ENCODE assay signal across 8 cellular contexts in the genomic region with DNA sequence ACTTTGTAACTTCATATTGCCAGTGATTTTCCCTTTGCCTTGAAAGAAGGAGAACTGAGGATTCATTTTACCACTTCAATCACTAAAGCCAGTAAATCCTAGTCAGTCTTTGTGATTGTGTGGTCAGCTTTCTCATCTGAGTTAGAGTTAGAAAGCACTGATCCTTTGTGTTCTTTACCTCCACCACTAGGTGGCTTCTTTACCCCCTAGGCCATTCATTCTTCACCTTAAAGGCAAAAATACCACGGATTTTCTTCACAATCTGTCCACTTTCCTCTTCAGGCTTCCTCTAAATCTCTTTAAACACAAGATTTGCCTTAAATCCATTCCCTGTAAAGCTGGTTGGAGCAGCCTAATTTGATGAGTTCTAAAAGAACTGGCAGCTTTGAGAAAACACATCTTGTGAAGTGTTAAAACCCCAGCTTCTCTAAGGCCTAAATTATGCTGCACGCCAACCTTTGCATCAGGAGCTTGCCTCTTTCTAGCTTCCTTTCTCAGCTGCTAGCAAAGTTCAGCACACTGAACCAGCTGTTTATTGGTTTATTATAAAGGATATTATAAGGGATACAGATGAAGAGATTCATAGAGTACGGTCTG. TPM values are rescaled to one million over a fixed set of nuclear protein-coding genes. Genes with fewer than 3 reads are reported as not detected.
A peak's percentile ranks its signal among the peaks of the same experiment; 100 is the strongest.
DNase-seq lines count a peak whose midpoint lies in the region; ATAC-seq and TF ChIP-seq lines count a peak whose summit lies in the region.

No MANE protein-coding gene starts in this region.

- TF ChIP-seq POLR2A in body of pancreas (IDR thresholded peaks at IDR 0.05) = no peak

- H3K4me1 ChIP-seq in Karpas-422 (ENCODE audit: low read length) (no peaks in the 10 kb centered on the region), body of pancreas (no peaks in the 10 kb centered on the region), mucosa of descending colon (ENCODE audit: low read depth) (no peaks in the 10 kb centered on the region)

- H3K27ac ChIP-seq in Karpas-422 (ENCODE audit: low read length) (no peak overlapping the region), body of pancreas (no peak overlapping the region), caudate nucleus (ENCODE audit: low read depth, low read length) (no peak overlapping the region)

- no peaks in the 10 kb centered on the region for H3K9me3 Mint-ChIP-seq in activated T-cell treated with anti-CD3 and anti-CD28 coated beads, Interleukin-2, amount 50 U/mL, for 4 hours

- H3K79me2 ChIP-seq in Karpas-422 (ENCODE audit: low read length) = peaks cover 25% of the 10 kb centered on the region

- H3K4me3 Mint-ChIP-seq in activated T-cell treated with anti-CD3 and anti-CD28 coated beads, Interleukin-2, amount 50 U/mL, for 4 hours = no peak overlapping the region

- H3K36me3 ChIP-seq in Karpas-422 (ENCODE audit: insufficient read depth, low read length) (peaks cover 19% of the 10 kb centered on the region; the same call in 1 of the 2 replicates), body of pancreas (replicated peaks in 1 of 2; ENCODE audit: insufficient read depth in 1 of 2, low read depth in 2 of 2) (peaks cover 0 to 5% of the 10 kb centered on the region in 2 donors), mucosa of descending colon (ENCODE audit: low read depth) (no peaks in the 10 kb centered on the region)

- ATAC-seq in activated T-cell treated with anti-CD3 and anti-CD28 coated beads, Interleukin-2, amount 50 U/mL, for 4 hours = peak; percentile 35 to 60
- ATAC-seq in body of pancreas (no peak), mucosa of descending colon (peak; percentile 49), HG03108 (IDR thresholded peaks at IDR 0.05; ENCODE audit: unreplicated experiment) (no peak)

- no peaks in the 10 kb centered on the region for H4K20me1 ChIP-seq in Karpas-422 (ENCODE audit: insufficient read depth, low read depth, low read length)

- intact Hi-C loops in body of pancreas (cut with DNase I) (no loop called here), mucosa of descending colon (cut with DNase I, micrococcal nuclease) (no loop called here)

- no peak for DNase-seq in activated T-cell treated with anti-CD3 and anti-CD28 coated beads, Interleukin-2, amount 50 U/mL, for 4 hours
- no peak for DNase-seq in activated T-cell treated with anti-CD3 and anti-CD28 coated beads, Interleukin-2, amount 50 U/mL, for 48 hours
- DNase-seq in Karpas-422 (peak; percentile 65), body of pancreas (no peak), mucosa of descending colon (no peak), caudate nucleus (lab: John Stamatoyannopoulos, UW) (no peak), Ammon's horn (ENCODE audit: low spot score) (no peak)

- no peaks in the 10 kb centered on the region for H3K4me1 Mint-ChIP-seq in activated T-cell treated with anti-CD3 and anti-CD28 coated beads, Interleukin-2, amount 50 U/mL, for 4 hours (ENCODE audit: low read depth)

- H3K9me2 ChIP-seq in Karpas-422 (replicated peaks; ENCODE audit: insufficient read depth, low read length) = no peaks in the 10 kb centered on the region

- H3K36me3 Mint-ChIP-seq in activated T-cell treated with anti-CD3 and anti-CD28 coated beads, Interleukin-2, amount 50 U/mL, for 4 hours (ENCODE audit: insufficient read depth) = peaks cover 23% of the 10 kb centered on the region

- H3K9ac ChIP-seq in Karpas-422 (ENCODE audit: low read length) = no peak overlapping the region

- H3K27me3 ChIP-seq in Karpas-422 (ENCODE audit: low read length) (no peaks in the 10 kb centered on the region), body of pancreas (no peaks in the 10 kb centered on the region)

- H2AFZ ChIP-seq in Karpas-422 (ENCODE audit: low read length) = no peak overlapping the region

- no peak overlapping the region for H3K4me3 ChIP-seq in Karpas-422 (ENCODE audit: low read length)
- H3K4me3 ChIP-seq in body of pancreas = no peak overlapping the region
- no peak overlapping the region for H3K4me3 ChIP-seq in mucosa of descending colon

- no peaks in the 10 kb centered on the region for H3K27me3 Mint-ChIP-seq in activated T-cell treated with anti-CD3 and anti-CD28 coated beads, Interleukin-2, amount 50 U/mL, for 4 hours (ENCODE audit: low read depth)

- H3K9me3 ChIP-seq in Karpas-422 (ENCODE audit: low read length) = no peaks in the 10 kb centered on the region
- no peaks in the 10 kb centered on the region for H3K9me3 ChIP-seq in body of pancreas
- H3K9me3 ChIP-seq in mucosa of descending colon = no peaks in the 10 kb centered on the region

- WGBS in body of pancreas, 2 donors = 65 to 67% methylated on average over 3 of the region's 3 CpGs

- no peak overlapping the region for H3K4me2 ChIP-seq in Karpas-422 (ENCODE audit: low read depth, low read length, poor library complexity, severe bottlenecking)

- TF ChIP-seq CTCF in body of pancreas (IDR thresholded peaks at IDR 0.05) (peak; percentile 16 to 36 (median 29)), mucosa of descending colon (IDR thresholded peaks at IDR 0.05) (no peak)

RNA-seq across cellular contexts. Expression of a gene that starts 20.4 kb away (rescaled TPM):
- 10 to 100 TPM; 37.0 to 38.3 (median 37.3) TPM for total RNA-seq in activated T-cell treated with anti-CD3 and anti-CD28 coated beads, Interleukin-2, amount 50 U/mL, for 4 hours
- total RNA-seq in Karpas-422 (2014; rRNA removed; shearing (Covaris generic); ENCODE audit: low replicate concordance) = 34.2 and 42.5 TPM in 2 replicates
- 10 to 100 TPM; 21.0 to 27.4 TPM for total RNA-seq in body of pancreas
- 10 to 100 TPM; 20.0 to 28.7 (median 23.9) TPM for total RNA-seq in mucosa of descending colon

Comparison
In these comparisons a context has a peak if more than half of its experiments do, and no peak if none do; other contexts are left out.
1. ATAC-seq: peak in activated T-cell treated with anti-CD3 and anti-CD28 coated beads, Interleukin-2, amount 50 U/mL, for 4 hours (2 of 2) and mucosa of descending colon (single experiment); none in body of pancreas (single experiment) and HG03108 (single experiment).